In the genomic region with DNA sequence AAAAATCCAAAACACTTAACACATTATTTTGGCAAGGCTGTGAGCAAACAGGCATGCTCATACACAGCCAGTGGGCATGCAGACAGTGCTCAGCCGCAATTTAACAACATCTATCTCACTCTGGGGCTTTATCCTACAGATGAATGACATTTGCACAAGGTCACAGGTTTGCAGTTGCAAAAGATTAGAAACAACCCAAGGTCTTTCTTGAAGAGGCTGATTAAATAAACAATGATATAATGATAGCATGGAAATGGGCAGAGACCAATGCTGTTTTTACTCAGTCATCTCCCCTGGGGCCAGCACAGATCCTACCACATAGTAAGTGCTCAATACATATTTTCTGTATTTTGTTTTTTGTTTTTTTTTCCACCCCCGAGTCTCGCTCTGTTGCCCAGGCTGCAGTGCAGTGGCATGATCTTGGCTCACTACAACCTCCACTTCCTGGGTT, we compare ENCODE assay signal across 18 cellular contexts. TPM values are rescaled to one million over a fixed set of nuclear protein-coding genes. Genes with fewer than 3 reads are reported as not detected.
DNase-seq lines count a peak whose midpoint lies in the region; ATAC-seq and TF ChIP-seq lines count a peak whose summit lies in the region.
"Had no signal": no experiment of that assay in that cellular context is flagged by ENCODE, and none has a peak within 500 bp of the region (broad histone marks: within the 10 kb centered on the region; RNA-seq: fewer than 3 reads in every experiment).

No MANE protein-coding gene starts in this region.

- H3K27me3 ChIP-seq in OCI-LY1 (ENCODE audit: insufficient read depth, low read length) (no peaks in the 10 kb centered on the region), stomach (no peaks in the 10 kb centered on the region), ovary (no peaks in the 10 kb centered on the region)

- peaks cover 17% of the 10 kb centered on the region for H3K27me3 Mint-ChIP-seq in activated CD4-positive, alpha-beta memory T cell treated with anti-CD3 and anti-CD28 coated beads for 36 hours

- H3K4me1 ChIP-seq in OCI-LY1 (ENCODE audit: insufficient read depth, low read length, severe bottlenecking) (peaks cover 21% of the 10 kb centered on the region), stomach (peaks cover 6 to 34% (median 19%) of the 10 kb centered on the region in 4 donors), ovary (ENCODE audit: insufficient read depth) (no peaks in the 10 kb centered on the region)

- H3K4me1 Mint-ChIP-seq in activated CD4-positive, alpha-beta memory T cell treated with anti-CD3 and anti-CD28 coated beads for 36 hours (ENCODE audit: low read depth): no peaks in the 10 kb centered on the region
- H3K4me1 Mint-ChIP-seq: activated CD4-positive, alpha-beta T cell treated with anti-CD3 and anti-CD28 coated beads, Interleukin-2, amount 10 ng/mL, durations not matched to agents 7 days and 5 days; central memory CD8-positive, alpha-beta T cell had no signal

- no peak for TF ChIP-seq EP300 in stomach (IDR thresholded peaks at IDR 0.05)
- no peak for TF ChIP-seq EP300 in ovary (IDR thresholded peaks at IDR 0.05)

- no peak overlapping the region for H3K4me3 ChIP-seq in OCI-LY1 (ENCODE audit: low read depth, low read length, poor library complexity, severe bottlenecking)
- H3K4me3 ChIP-seq in stomach: no peak overlapping the region
- no peak overlapping the region for H3K4me3 ChIP-seq in ovary
- H3K4me3 ChIP-seq: mucosa of descending colon had no signal

- H3K9me3 ChIP-seq in OCI-LY1 (ENCODE audit: low read length) (peaks cover 10% of the 10 kb centered on the region; the same call in 1 of the 2 replicates), stomach (no peaks in the 10 kb centered on the region), ovary (no peaks in the 10 kb centered on the region)

- no peaks in the 10 kb centered on the region for H3K36me3 Mint-ChIP-seq in activated CD4-positive, alpha-beta memory T cell treated with anti-CD3 and anti-CD28 coated beads for 36 hours

- ATAC-seq in HG03469 (IDR thresholded peaks at IDR 0.05; ENCODE audit: unreplicated experiment): no peak
- ATAC-seq: mucosa of descending colon had no signal

- TF ChIP-seq POLR2A in stomach (IDR thresholded peaks at IDR 0.05) (no peak), ovary (IDR thresholded peaks at IDR 0.05) (no peak)

- WGBS in stomach, 5 donors: 73 to 80% (median 79%) methylated on average over 3 of the region's 3 CpGs
- WGBS in ovary, 3 donors: 68 to 80% (median 76%) methylated on average over 3 of the region's 3 CpGs

- H3K79me2 ChIP-seq in OCI-LY1 (ENCODE audit: insufficient read depth, low read length): no peaks in the 10 kb centered on the region

- no peak overlapping the region for H3K9ac ChIP-seq in OCI-LY1 (ENCODE audit: low read length)

- no peak for TF ChIP-seq CTCF in OCI-LY1 (IDR thresholded peaks at IDR 0.05; ENCODE audit: low read length)
- no peak for TF ChIP-seq CTCF in stomach (IDR thresholded peaks at IDR 0.05)
- TF ChIP-seq CTCF in ovary (IDR thresholded peaks at IDR 0.05): no peak

- POLR2A ChIA-PET in activated CD4-positive, alpha-beta memory T cell treated with anti-CD3 and anti-CD28 coated beads for 36 hours (lab: Charles Lee): no interaction called here

- H3K9me2 ChIP-seq in OCI-LY1 (ENCODE audit: low read depth, low read length): no peaks in the 10 kb centered on the region

- DNase-seq in EH (ENCODE audit: low read depth) (peak; percentile 34), fibroblast of peridontal ligament (ENCODE audit: extremely low read depth) (peak; percentile 59), stomach (no peak), ovary (no peak), NCI-H446 (lab: John Stamatoyannopoulos, UW) (no peak)
- no peak for DNase-seq in activated CD4-positive, alpha-beta memory T cell treated with anti-CD3 and anti-CD28 coated beads for 36 hours
- DNase-seq: activated CD4-positive, alpha-beta T cell treated with anti-CD3 and anti-CD28 coated beads, Interleukin-2, amount 10 ng/mL, durations not matched to agents 7 days and 5 days; activated gamma-delta T cell treated with Interleukin-2 at 50 U/mL for 16 hours; amniotic stem cell; Caco-2; effector CD4-positive, alpha-beta T cell; Kasumi-1; mucosa of descending colon; NCI-H69; stimulated activated naive CD4-positive, alpha-beta T cell treated with Interleukin-2 at 50 U/mL for 16 hours had no signal

- CTCF ChIA-PET in activated CD4-positive, alpha-beta memory T cell treated with anti-CD3 and anti-CD28 coated beads for 36 hours (lab: Charles Lee): no interaction called here

- H3K36me3 ChIP-seq in OCI-LY1 (ENCODE audit: insufficient read depth, low read length) (no peaks in the 10 kb centered on the region), stomach (no peaks in the 10 kb centered on the region), ovary (no peaks in the 10 kb centered on the region)

- H3K4me3 Mint-ChIP-seq in activated CD4-positive, alpha-beta memory T cell treated with anti-CD3 and anti-CD28 coated beads for 36 hours: no peak overlapping the region
- H3K4me3 Mint-ChIP-seq: activated CD4-positive, alpha-beta T cell treated with anti-CD3 and anti-CD28 coated beads, Interleukin-2, amount 10 ng/mL, durations not matched to agents 7 days and 5 days; central memory CD8-positive, alpha-beta T cell had no signal

- intact Hi-C loops in stomach (cut with DNase I; ENCODE audit: low total_unique reads): no loop called here
- intact Hi-C loops in ovary (cut with DNase I): loop anchor here in 1 of 4 donors (10.0 kb wide), 1 partner anchor 47 kb away; no protein-coding TSS in a partner anchor
- intact Hi-C loops in activated CD4-positive, alpha-beta memory T cell treated with anti-CD3 and anti-CD28 coated beads for 36 hours (cut with micrococcal nuclease): no loop called here

- no peaks in the 10 kb centered on the region for H3F3A ChIP-seq in OCI-LY1 (ENCODE audit: insufficient read depth, low read length)

- H2AFZ ChIP-seq in OCI-LY1 (ENCODE audit: low read length): no peak overlapping the region

- no peak overlapping the region for H3K27ac Mint-ChIP-seq in activated CD4-positive, alpha-beta memory T cell treated with anti-CD3 and anti-CD28 coated beads for 36 hours
- H3K27ac Mint-ChIP-seq: activated CD4-positive, alpha-beta T cell treated with anti-CD3 and anti-CD28 coated beads, Interleukin-2, amount 10 ng/mL, durations not matched to agents 7 days and 5 days had no signal

- peak overlapping the region; percentile 44 for H3K27ac ChIP-seq in OCI-LY1 (ENCODE audit: low read depth, low read length, poor library complexity, severe bottlenecking)
- H3K27ac ChIP-seq in stomach: peak overlapping the region; percentile 30 to 72 (median 67)
- H3K27ac ChIP-seq in ovary: no peak overlapping the region

- H3K9me3 Mint-ChIP-seq in activated CD4-positive, alpha-beta memory T cell treated with anti-CD3 and anti-CD28 coated beads for 36 hours: peaks cover 6% of the 10 kb centered on the region
- H3K9me3 Mint-ChIP-seq: central memory CD8-positive, alpha-beta T cell had no signal

- no peaks in the 10 kb centered on the region for H4K20me1 ChIP-seq in OCI-LY1 (ENCODE audit: insufficient read depth, low read length)

- no peak overlapping the region for H3K4me2 ChIP-seq in OCI-LY1 (ENCODE audit: low read length)

RNA-seq across cellular contexts. Expression of a gene that starts 9.4 kb away (rescaled TPM):
- total RNA-seq in stomach (10 to 100 TPM in 3 of 5 donors, 1 to 10 TPM in 2; 3.2 to 59.4 (median 13.3) TPM), ovary (10 to 100 TPM in 4 of 7 donors, 1 to 10 TPM in 3; 3.3 to 19.6 (median 11.7) TPM)
- polyA plus RNA-seq in stomach (10 to 100 TPM; 20.9 to 28.9 (median 23.9) TPM), ovary (10 to 100 TPM in 1 of 2 donors, 1 to 10 TPM in 1; 2.0 to 12.1 TPM)
- not detected for total RNA-seq in activated CD4-positive, alpha-beta memory T cell treated with anti-CD3 and anti-CD28 coated beads for 36 hours

Comparison
In these comparisons a context has a peak if more than half of its experiments do, and no peak if none do; other contexts are left out.
1. DNase-seq: peak in EH (single experiment) and fibroblast of peridontal ligament (single experiment); none in stomach (single experiment), ovary (0 of 5), activated CD4-positive, alpha-beta memory T cell treated with anti-CD3 and anti-CD28 coated beads for 36 hours (single experiment) and NCI-H446 (0 of 2).
2. H3K27ac ChIP-seq: peak in OCI-LY1 (single experiment) and stomach (5 of 5); none in ovary (0 of 2).
3. RNA of a gene that starts 9.4 kb away (total RNA-seq): 3.2 to 59.4 TPM in stomach and 3.3 to 19.6 TPM in ovary; not detected in activated CD4-positive, alpha-beta memory T cell treated with anti-CD3 and anti-CD28 coated beads for 36 hours; every median in the first group is over 4 times any median in the second.